12 cellular contexts compared by ENCODE assay signal in genomic region chr16:57746316-57746715, GRCh38. TPM values are rescaled to one million over a fixed set of nuclear protein-coding genes. Genes with fewer than 3 reads are reported as not detected.
"Had no signal": no experiment of that assay in that cellular context is flagged by ENCODE, and none has a peak within 500 bp of the region (broad histone marks: within the 10 kb centered on the region; RNA-seq: fewer than 3 reads in every experiment).

No MANE protein-coding gene starts in this region.

RNA-seq across cellular contexts. Expression of gene DRC7, which starts 51.7 kb away (rescaled TPM):
- total RNA-seq: activated B cell treated with CpG ODN at 0.5 μM for 24 hours; activated CD4-positive, alpha-beta memory T cell treated with anti-CD3 and anti-CD28 coated beads for 36 hours; activated CD4-positive, alpha-beta T cell treated with anti-CD3 and anti-CD28 coated beads, Interleukin-2, amount 10 ng/mL, durations not matched to agents 24 days and 14 days; activated CD8-positive, alpha-beta memory T cell treated with anti-CD3 and anti-CD28 coated beads for 36 hours; activated T-cell treated with anti-CD3 and anti-CD28 coated beads, Interleukin-2, amount 50 U/mL, for 4 hours; activated T-helper 1 cell treated with anti-CD3 and anti-CD28 coated beads, Interleukin-12 subunit alpha, Interleukin-12 subunit beta, Interleukin-2, Interleukin-4 antibody, amounts not matched to agents 30 ng/mL and 10 ng/mL and 1 ng/mL, durations not matched to agents 14 hours and 24 hours and 36 hours; activated T-helper 17 cell treated with anti-CD3 and anti-CD28 coated beads, Interleukin-2, amount 50 U/mL, for 72 hours; ascending aorta; bronchial epithelial cell; T-cell; T-helper 1 cell treated with Interleukin-12 subunit alpha and Interleukin-12 subunit beta and Interleukin-4 antibody, amounts not matched to agents 30 ng/mL and 1 ng/mL, for 36 hours; T-helper 2 cell treated with Interferon-gamma antibody and Interleukin-4, amounts not matched to agents 100 ng/mL and 5 ng/mL, for 36 hours had no signal

RNA-seq across cellular contexts. Expression of gene KIFC3, which starts 56.0 kb away (rescaled TPM):
- total RNA-seq: T-helper 1 cell treated with Interleukin-12 subunit alpha and Interleukin-12 subunit beta and Interleukin-4 antibody, amounts not matched to agents 30 ng/mL and 1 ng/mL, for 36 hours; T-helper 2 cell treated with Interferon-gamma antibody and Interleukin-4, amounts not matched to agents 100 ng/mL and 5 ng/mL, for 36 hours had no signal
